Comparison of ENCODE assay signal across 1 cellular context in genomic region chr3:43998841-43999805, GRCh38.
A peak's percentile ranks its signal among the peaks of the same experiment; 100 is the strongest.
TF ChIP-seq lines count a peak whose summit lies in the region.

No MANE protein-coding gene starts in this region.

TF ChIP-seq in H1, 55 proteins besides CTCF, POLR2A, EP300 and RAD21:
- TF ChIP-seq SUZ12 (IDR thresholded peaks at IDR 0.05; ENCODE audit: low read length) (no peak), TAF1 (IDR thresholded peaks at IDR 0.05; ENCODE audit: low read depth, low read length) (no peak), CREB1 (IDR thresholded peaks at IDR 0.05) (peak; percentile 26; the same call in 1 of the 2 replicates), CHD1 (IDR thresholded peaks at IDR 0.05; ENCODE audit: low read depth, low read length) (peak; percentile 71; the same call in 1 of the 2 replicates), TEAD4 (IDR thresholded peaks at IDR 0.05; ENCODE audit: low read depth, low read length) (no peak), JUND (IDR thresholded peaks at IDR 0.05; ENCODE audit: low read length) (peak; percentile 74; the same call in 1 of the 2 replicates), FOSL1 (IDR thresholded peaks at IDR 0.05; ENCODE audit: insufficient read depth, low read depth, low read length) (no peak), KDM4A (IDR thresholded peaks at IDR 0.05; ENCODE audit: low read depth, low read length, severe bottlenecking) (peak; percentile 96), E2F6 (IDR thresholded peaks at IDR 0.05) (peak; percentile 69), POLR2AphosphoS5 (IDR thresholded peaks at IDR 0.05; ENCODE audit: low read depth, low read length) (no peak), ASH2L (IDR thresholded peaks at IDR 0.05; ENCODE audit: low read length) (peak; percentile 52), RBBP5 (IDR thresholded peaks at IDR 0.05; ENCODE audit: borderline replicate concordance, low read depth, low read length) (peak; percentile 64; the same call in 1 of the 2 replicates), GABPA (IDR thresholded peaks at IDR 0.05; ENCODE audit: borderline replicate concordance, insufficient read depth, low read length) (no peak), PHF8 (conservative IDR thresholded peaks at IDR 0.05; ENCODE audit: low read depth, low read length) (peak; percentile 62), EGR1 (IDR thresholded peaks at IDR 0.05; ENCODE audit: borderline replicate concordance, low read depth, low read length) (peak; percentile 79; the same call in 1 of the 2 replicates), MAX (IDR thresholded peaks at IDR 0.05) (peak; percentile 64), SRF (IDR thresholded peaks at IDR 0.05; ENCODE audit: low read depth, low read length) (no peak)
- TF ChIP-seq, protein P1, sequence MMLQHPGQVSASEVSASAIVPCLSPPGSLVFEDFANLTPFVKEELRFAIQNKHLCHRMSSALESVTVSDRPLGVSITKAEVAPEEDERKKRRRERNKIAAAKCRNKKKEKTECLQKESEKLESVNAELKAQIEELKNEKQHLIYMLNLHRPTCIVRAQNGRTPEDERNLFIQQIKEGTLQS (IDR thresholded peaks at IDR 0.05; ENCODE audit: insufficient read depth, low read depth, low read length): peak; percentile 53; the same call in 1 of the 2 replicates
- TF ChIP-seq, protein P2, sequence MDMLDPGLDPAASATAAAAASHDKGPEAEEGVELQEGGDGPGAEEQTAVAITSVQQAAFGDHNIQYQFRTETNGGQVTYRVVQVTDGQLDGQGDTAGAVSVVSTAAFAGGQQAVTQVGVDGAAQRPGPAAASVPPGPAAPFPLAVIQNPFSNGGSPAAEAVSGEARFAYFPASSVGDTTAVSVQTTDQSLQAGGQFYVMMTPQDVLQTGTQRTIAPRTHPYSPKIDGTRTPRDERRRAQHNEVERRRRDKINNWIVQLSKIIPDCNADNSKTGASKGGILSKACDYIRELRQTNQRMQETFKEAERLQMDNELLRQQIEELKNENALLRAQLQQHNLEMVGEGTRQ (IDR thresholded peaks at IDR 0.05; ENCODE audit: low read length): peak; percentile 82
